Comparison of ENCODE assay signal across 15 cellular contexts in the genomic region with DNA sequence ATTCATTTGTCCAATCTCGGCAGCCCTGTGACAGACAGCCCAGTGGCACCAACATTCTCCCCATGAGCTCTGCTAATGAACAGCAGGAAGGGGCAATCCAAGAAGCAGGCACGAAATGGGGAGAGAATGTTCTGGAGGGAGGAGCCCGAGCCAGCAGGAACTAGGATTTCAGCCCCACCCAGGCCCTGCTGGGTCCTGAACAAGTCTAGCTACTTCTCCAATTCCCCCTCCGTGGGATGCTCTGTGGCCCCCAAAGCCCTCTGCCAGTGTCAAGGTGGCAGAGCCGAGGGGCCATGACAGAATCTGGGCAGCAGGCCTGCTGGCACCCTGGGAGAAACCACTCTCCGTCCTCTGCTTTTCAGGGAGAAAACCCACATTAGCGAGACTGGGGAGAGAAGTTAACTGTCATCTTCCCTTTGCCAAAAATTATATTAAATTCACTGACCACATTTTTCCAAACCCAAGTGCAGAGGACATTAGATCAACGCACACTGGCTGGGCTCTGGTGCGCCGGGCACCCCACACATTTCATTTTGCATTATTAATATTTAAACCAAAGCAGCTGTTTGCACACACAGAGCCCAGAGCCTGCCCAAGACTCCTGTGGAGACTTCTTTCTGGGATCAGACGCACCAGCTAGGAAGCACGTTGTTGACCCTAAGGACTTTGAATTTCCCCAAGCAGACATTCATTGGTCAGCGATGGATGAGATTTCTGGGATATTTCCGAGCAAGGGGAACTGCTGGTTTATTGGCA.
DNase-seq lines count a peak whose midpoint lies in the region; ATAC-seq and TF ChIP-seq lines count a peak whose summit lies in the region.
"Had no signal": no experiment of that assay in that cellular context is flagged by ENCODE, and none has a peak within 500 bp of the region (broad histone marks: within the 10 kb centered on the region; RNA-seq: fewer than 3 reads in every experiment).

No MANE protein-coding gene starts in this region.

- H4K8ac ChIP-seq in neuronal stem cell (ENCODE audit: low read depth, low read length) = no peak overlapping the region

- H3K18ac ChIP-seq in neuronal stem cell (ENCODE audit: low read length) = peak overlapping the region; percentile 84

- H3K4me1 ChIP-seq in gastroesophageal sphincter = peaks cover 0 to 64% (median 30%) of the 10 kb centered on the region in 3 donors
- peaks cover 18 to 32% of the 10 kb centered on the region in 2 donors for H3K4me1 ChIP-seq in neuronal stem cell (ENCODE audit: control insufficient read depth in 2 of 2, insufficient read depth in 1 of 2, low read depth in 1 of 2, low read length in 2 of 2)
- H3K4me1 ChIP-seq in upper lobe of left lung = peaks cover 7 to 26% (median 20%) of the 10 kb centered on the region in 4 donors
- H3K4me1 ChIP-seq: foreskin keratinocyte had no signal

- H3K4me3 Mint-ChIP-seq in activated CD4-positive, alpha-beta T cell treated with anti-CD3 and anti-CD28 coated beads, Interleukin-2, amount 10 ng/mL, durations not matched to agents 7 days and 5 days = no peak overlapping the region

- H2BK120ac ChIP-seq in neuronal stem cell (ENCODE audit: low read depth, low read length) = no peak overlapping the region

- H3K4me3 ChIP-seq in gastroesophageal sphincter = no peak overlapping the region
- H3K4me3 ChIP-seq in neuronal stem cell (ENCODE audit: low read length in 2 of 2) = no peak overlapping the region
- no peak overlapping the region for H3K4me3 ChIP-seq in upper lobe of left lung
- H3K4me3 ChIP-seq: adrenal gland had no signal

- no peak for TF ChIP-seq POLR2A in gastroesophageal sphincter (IDR thresholded peaks at IDR 0.05)
- no peak for TF ChIP-seq POLR2A in upper lobe of left lung (IDR thresholded peaks at IDR 0.05)

- H3K4ac ChIP-seq in neuronal stem cell (ENCODE audit: low read length) = no peak overlapping the region

- H3K9me3 ChIP-seq in gastroesophageal sphincter (no peaks in the 10 kb centered on the region), neuronal stem cell (replicated peaks in 1 of 2; ENCODE audit: control insufficient read depth in 2 of 2, insufficient read depth in 1 of 2, low read depth in 1 of 2, low read length in 2 of 2) (no peaks in the 10 kb centered on the region), upper lobe of left lung (no peaks in the 10 kb centered on the region)
- H3K9me3 ChIP-seq: adrenal gland had no signal

- TF ChIP-seq CTCF in gastroesophageal sphincter (IDR thresholded peaks at IDR 0.05) = no peak
- no peak for TF ChIP-seq CTCF in upper lobe of left lung (IDR thresholded peaks at IDR 0.05)

- no peak overlapping the region for H3K14ac ChIP-seq in neuronal stem cell (ENCODE audit: low read length)

- no peaks in the 10 kb centered on the region for H3K4me1 Mint-ChIP-seq in activated CD4-positive, alpha-beta T cell treated with anti-CD3 and anti-CD28 coated beads, Interleukin-2, amount 10 ng/mL, durations not matched to agents 7 days and 5 days

- H3K27ac ChIP-seq in gastroesophageal sphincter (peak overlapping the region in 3 of 4 donors; percentile 75 to 81 (median 80)), neuronal stem cell (replicated peaks; ENCODE audit: low read length) (no peak overlapping the region), upper lobe of left lung (peak overlapping the region in 3 of 4 donors; percentile 2 to 56 (median 48))
- H3K27ac ChIP-seq: foreskin keratinocyte had no signal

- no peak overlapping the region for H2BK12ac ChIP-seq in neuronal stem cell (ENCODE audit: low read length)

- CTCF ChIA-PET in activated CD4-positive, alpha-beta T cell treated with anti-CD3 and anti-CD28 coated beads, Interleukin-2, amount 10 ng/mL, durations not matched to agents 7 days and 5 days (lab: Charles Lee) = no interaction called here

- H2AFZ ChIP-seq in neuronal stem cell (ENCODE audit: low read length) = peak overlapping the region; percentile 53

- H3K79me1 ChIP-seq in neuronal stem cell (ENCODE audit: low read depth, low read length) = no peaks in the 10 kb centered on the region

- no peak overlapping the region for H3K27ac Mint-ChIP-seq in activated CD4-positive, alpha-beta T cell treated with anti-CD3 and anti-CD28 coated beads, Interleukin-2, amount 10 ng/mL, durations not matched to agents 7 days and 5 days

- POLR2A ChIA-PET in activated CD4-positive, alpha-beta T cell treated with anti-CD3 and anti-CD28 coated beads, Interleukin-2, amount 10 ng/mL, durations not matched to agents 7 days and 5 days (lab: Charles Lee) = no interaction called here

- no peak overlapping the region for H4K91ac ChIP-seq in neuronal stem cell (ENCODE audit: low read depth, low read length, poor library complexity)

- H2BK5ac ChIP-seq in neuronal stem cell (ENCODE audit: low read length) = no peak overlapping the region

- no peaks in the 10 kb centered on the region for H3K36me3 Mint-ChIP-seq in activated CD4-positive, alpha-beta T cell treated with anti-CD3 and anti-CD28 coated beads, Interleukin-2, amount 10 ng/mL, durations not matched to agents 7 days and 5 days (ENCODE audit: low read depth)

- ATAC-seq in SK-N-SH treated with all-trans-retinoic acid at 6 μM for 48 hours (peak; percentile 7; the same call in 1 of the 3 replicates), gastroesophageal sphincter (peak; percentile 19), upper lobe of left lung (ENCODE audit: low FRiP score in 2 of 2) (peak in 1 of 2 donors; percentile 72), GM18868 (IDR thresholded peaks at IDR 0.05; ENCODE audit: unreplicated experiment) (no peak), GM19463 (IDR thresholded peaks at IDR 0.05; ENCODE audit: unreplicated experiment) (no peak)

- H3K9ac ChIP-seq in neuronal stem cell (ENCODE audit: low read depth, low read length, poor library complexity) = no peak overlapping the region

- H3K27me3 Mint-ChIP-seq in activated CD4-positive, alpha-beta T cell treated with anti-CD3 and anti-CD28 coated beads, Interleukin-2, amount 10 ng/mL, durations not matched to agents 7 days and 5 days = peaks cover 4% of the 10 kb centered on the region

- DNase-seq in neuronal stem cell (ENCODE audit: low spot score) = no peak
- no peak for DNase-seq in upper lobe of left lung
- DNase-seq in activated CD4-positive, alpha-beta T cell treated with anti-CD3 and anti-CD28 coated beads, Interleukin-2, amount 10 ng/mL, durations not matched to agents 7 days and 5 days = no peak
- DNase-seq in DMS 273 (lab: John Stamatoyannopoulos, UW; ENCODE audit: unreplicated experiment) = no peak
- DNase-seq: activated CD4-positive, alpha-beta T cell treated with anti-CD3 and anti-CD28 coated beads, Interleukin-2, amount 50 U/mL, for 4 hours; DMS 273 treated with DMSO at 0.1 percent for 48 hours; foreskin keratinocyte; mesendoderm; NCI-H526; stimulated activated CD4-positive, alpha-beta T cell treated with anti-CD3 and anti-CD28 coated beads, Interleukin-1b, Interleukin-23, amount 100 ng/mL, for 48 hours had no signal

- TF ChIP-seq EP300 in gastroesophageal sphincter (IDR thresholded peaks at IDR 0.05) (no peak), upper lobe of left lung (IDR thresholded peaks at IDR 0.05) (no peak)

- H3K4me2 ChIP-seq in neuronal stem cell (ENCODE audit: insufficient read depth, low read length, poor library complexity, severe bottlenecking) = no peak overlapping the region

- H3K27me3 ChIP-seq in gastroesophageal sphincter (no peaks in the 10 kb centered on the region), neuronal stem cell (ENCODE audit: control insufficient read depth in 3 of 3, insufficient read depth in 3 of 3, low read depth in 1 of 3, low read length in 3 of 3) (no peaks in the 10 kb centered on the region), upper lobe of left lung (no peaks in the 10 kb centered on the region)
- H3K27me3 ChIP-seq: adrenal gland had no signal

- peak overlapping the region; percentile 30 for H2BK15ac ChIP-seq in neuronal stem cell (ENCODE audit: low read length)

- no peaks in the 10 kb centered on the region for H3K9me3 Mint-ChIP-seq in activated CD4-positive, alpha-beta T cell treated with anti-CD3 and anti-CD28 coated beads, Interleukin-2, amount 10 ng/mL, durations not matched to agents 7 days and 5 days

- WGBS in gastroesophageal sphincter (ENCODE audit: low coverage in 1 of 2), 2 donors = 10 to 37% methylated on average over 2 to 8 of the region's 14 CpGs
- no CpG with 5 or more reads among the region's 14 CpGs for WGBS in neuronal stem cell (ENCODE audit: extremely low coverage in 2 of 2, insufficient read length in 2 of 2, insufficient replicate concordance in 1 of 2), 2 donors
- WGBS in upper lobe of left lung, 2 donors = 66 to 70% methylated on average over 14 of the region's 14 CpGs

- no peak overlapping the region for H3K23ac ChIP-seq in neuronal stem cell (ENCODE audit: low read depth, low read length, poor library complexity)

- no peak overlapping the region for H2AK5ac ChIP-seq in neuronal stem cell (ENCODE audit: low read depth, low read length)

- no peaks in the 10 kb centered on the region for H3K36me3 ChIP-seq in gastroesophageal sphincter
- H3K36me3 ChIP-seq in neuronal stem cell (replicated peaks in 1 of 2; ENCODE audit: control insufficient read depth in 2 of 2, insufficient read depth in 2 of 2, low read length in 2 of 2) = no peaks in the 10 kb centered on the region
- H3K36me3 ChIP-seq in upper lobe of left lung = no peaks in the 10 kb centered on the region
- H3K36me3 ChIP-seq: adrenal gland had no signal

TF ChIP-seq in SK-N-SH treated with all-trans-retinoic acid at 6 μM for 48 hours, 23 proteins besides CTCF, POLR2A, EP300 and RAD21 (continues in another document):
- TF ChIP-seq BACH2 (CRISPR knock-in tag; IDR thresholded peaks at IDR 0.05; ENCODE audit: borderline replicate concordance) = no peak
- no peak for TF ChIP-seq ESRRG (CRISPR knock-in tag; IDR thresholded peaks at IDR 0.05)
- TF ChIP-seq ARNTL (CRISPR knock-in tag; IDR thresholded peaks at IDR 0.05; ENCODE audit: borderline replicate concordance, low read depth) = no peak
- TF ChIP-seq, protein P1, sequence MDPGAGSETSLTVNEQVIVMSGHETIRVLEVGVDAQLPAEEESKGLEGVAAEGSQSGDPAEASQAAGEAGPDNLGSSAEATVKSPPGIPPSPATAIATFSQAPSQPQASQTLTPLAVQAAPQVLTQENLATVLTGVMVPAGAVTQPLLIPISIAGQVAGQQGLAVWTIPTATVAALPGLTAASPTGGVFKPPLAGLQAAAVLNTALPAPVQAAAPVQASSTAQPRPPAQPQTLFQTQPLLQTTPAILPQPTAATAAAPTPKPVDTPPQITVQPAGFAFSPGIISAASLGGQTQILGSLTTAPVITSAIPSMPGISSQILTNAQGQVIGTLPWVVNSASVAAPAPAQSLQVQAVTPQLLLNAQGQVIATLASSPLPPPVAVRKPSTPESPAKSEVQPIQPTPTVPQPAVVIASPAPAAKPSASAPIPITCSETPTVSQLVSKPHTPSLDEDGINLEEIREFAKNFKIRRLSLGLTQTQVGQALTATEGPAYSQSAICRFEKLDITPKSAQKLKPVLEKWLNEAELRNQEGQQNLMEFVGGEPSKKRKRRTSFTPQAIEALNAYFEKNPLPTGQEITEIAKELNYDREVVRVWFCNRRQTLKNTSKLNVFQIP (CRISPR knock-in tag; IDR thresholded peaks at IDR 0.05; ENCODE audit: borderline replicate concordance, low read depth) = no peak
- no peak for TF ChIP-seq ISL1 (CRISPR knock-in tag; IDR thresholded peaks at IDR 0.05)
- TF ChIP-seq ZNF70 (CRISPR knock-in tag; IDR thresholded peaks at IDR 0.05) = no peak

Comparison
In these comparisons a context has a peak if more than half of its experiments do, and no peak if none do; other contexts are left out.
1. ATAC-seq: peak in SK-N-SH treated with all-trans-retinoic acid at 6 μM for 48 hours (single experiment) and gastroesophageal sphincter (single experiment); none in GM18868 (single experiment) and GM19463 (single experiment).